ENCODE assay signal across 2 cellular contexts in the genomic region with DNA sequence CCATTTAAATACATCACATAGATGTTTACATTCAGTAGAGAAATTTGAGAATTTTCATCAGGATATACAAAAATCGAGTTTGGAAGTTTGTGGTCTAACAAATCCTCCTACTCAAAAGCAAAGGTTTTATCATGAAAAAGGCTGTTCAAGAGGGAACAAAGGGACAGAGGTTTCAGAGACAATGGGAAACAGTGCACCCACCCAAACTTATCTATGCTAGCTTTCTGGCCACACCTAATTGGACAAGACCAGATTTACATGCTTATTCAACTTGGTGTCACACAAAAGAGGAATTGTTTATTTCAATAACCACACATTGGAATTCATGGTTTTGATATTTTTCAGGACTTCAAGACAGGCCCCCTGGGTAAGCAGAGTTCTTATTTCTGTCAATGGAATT.
TF ChIP-seq lines count a peak whose summit lies in the region.

No MANE protein-coding gene starts in this region.

TF ChIP-seq in H1, 55 proteins besides CTCF, POLR2A, EP300 and RAD21 (continued from another document):
- TF ChIP-seq, protein P1, sequence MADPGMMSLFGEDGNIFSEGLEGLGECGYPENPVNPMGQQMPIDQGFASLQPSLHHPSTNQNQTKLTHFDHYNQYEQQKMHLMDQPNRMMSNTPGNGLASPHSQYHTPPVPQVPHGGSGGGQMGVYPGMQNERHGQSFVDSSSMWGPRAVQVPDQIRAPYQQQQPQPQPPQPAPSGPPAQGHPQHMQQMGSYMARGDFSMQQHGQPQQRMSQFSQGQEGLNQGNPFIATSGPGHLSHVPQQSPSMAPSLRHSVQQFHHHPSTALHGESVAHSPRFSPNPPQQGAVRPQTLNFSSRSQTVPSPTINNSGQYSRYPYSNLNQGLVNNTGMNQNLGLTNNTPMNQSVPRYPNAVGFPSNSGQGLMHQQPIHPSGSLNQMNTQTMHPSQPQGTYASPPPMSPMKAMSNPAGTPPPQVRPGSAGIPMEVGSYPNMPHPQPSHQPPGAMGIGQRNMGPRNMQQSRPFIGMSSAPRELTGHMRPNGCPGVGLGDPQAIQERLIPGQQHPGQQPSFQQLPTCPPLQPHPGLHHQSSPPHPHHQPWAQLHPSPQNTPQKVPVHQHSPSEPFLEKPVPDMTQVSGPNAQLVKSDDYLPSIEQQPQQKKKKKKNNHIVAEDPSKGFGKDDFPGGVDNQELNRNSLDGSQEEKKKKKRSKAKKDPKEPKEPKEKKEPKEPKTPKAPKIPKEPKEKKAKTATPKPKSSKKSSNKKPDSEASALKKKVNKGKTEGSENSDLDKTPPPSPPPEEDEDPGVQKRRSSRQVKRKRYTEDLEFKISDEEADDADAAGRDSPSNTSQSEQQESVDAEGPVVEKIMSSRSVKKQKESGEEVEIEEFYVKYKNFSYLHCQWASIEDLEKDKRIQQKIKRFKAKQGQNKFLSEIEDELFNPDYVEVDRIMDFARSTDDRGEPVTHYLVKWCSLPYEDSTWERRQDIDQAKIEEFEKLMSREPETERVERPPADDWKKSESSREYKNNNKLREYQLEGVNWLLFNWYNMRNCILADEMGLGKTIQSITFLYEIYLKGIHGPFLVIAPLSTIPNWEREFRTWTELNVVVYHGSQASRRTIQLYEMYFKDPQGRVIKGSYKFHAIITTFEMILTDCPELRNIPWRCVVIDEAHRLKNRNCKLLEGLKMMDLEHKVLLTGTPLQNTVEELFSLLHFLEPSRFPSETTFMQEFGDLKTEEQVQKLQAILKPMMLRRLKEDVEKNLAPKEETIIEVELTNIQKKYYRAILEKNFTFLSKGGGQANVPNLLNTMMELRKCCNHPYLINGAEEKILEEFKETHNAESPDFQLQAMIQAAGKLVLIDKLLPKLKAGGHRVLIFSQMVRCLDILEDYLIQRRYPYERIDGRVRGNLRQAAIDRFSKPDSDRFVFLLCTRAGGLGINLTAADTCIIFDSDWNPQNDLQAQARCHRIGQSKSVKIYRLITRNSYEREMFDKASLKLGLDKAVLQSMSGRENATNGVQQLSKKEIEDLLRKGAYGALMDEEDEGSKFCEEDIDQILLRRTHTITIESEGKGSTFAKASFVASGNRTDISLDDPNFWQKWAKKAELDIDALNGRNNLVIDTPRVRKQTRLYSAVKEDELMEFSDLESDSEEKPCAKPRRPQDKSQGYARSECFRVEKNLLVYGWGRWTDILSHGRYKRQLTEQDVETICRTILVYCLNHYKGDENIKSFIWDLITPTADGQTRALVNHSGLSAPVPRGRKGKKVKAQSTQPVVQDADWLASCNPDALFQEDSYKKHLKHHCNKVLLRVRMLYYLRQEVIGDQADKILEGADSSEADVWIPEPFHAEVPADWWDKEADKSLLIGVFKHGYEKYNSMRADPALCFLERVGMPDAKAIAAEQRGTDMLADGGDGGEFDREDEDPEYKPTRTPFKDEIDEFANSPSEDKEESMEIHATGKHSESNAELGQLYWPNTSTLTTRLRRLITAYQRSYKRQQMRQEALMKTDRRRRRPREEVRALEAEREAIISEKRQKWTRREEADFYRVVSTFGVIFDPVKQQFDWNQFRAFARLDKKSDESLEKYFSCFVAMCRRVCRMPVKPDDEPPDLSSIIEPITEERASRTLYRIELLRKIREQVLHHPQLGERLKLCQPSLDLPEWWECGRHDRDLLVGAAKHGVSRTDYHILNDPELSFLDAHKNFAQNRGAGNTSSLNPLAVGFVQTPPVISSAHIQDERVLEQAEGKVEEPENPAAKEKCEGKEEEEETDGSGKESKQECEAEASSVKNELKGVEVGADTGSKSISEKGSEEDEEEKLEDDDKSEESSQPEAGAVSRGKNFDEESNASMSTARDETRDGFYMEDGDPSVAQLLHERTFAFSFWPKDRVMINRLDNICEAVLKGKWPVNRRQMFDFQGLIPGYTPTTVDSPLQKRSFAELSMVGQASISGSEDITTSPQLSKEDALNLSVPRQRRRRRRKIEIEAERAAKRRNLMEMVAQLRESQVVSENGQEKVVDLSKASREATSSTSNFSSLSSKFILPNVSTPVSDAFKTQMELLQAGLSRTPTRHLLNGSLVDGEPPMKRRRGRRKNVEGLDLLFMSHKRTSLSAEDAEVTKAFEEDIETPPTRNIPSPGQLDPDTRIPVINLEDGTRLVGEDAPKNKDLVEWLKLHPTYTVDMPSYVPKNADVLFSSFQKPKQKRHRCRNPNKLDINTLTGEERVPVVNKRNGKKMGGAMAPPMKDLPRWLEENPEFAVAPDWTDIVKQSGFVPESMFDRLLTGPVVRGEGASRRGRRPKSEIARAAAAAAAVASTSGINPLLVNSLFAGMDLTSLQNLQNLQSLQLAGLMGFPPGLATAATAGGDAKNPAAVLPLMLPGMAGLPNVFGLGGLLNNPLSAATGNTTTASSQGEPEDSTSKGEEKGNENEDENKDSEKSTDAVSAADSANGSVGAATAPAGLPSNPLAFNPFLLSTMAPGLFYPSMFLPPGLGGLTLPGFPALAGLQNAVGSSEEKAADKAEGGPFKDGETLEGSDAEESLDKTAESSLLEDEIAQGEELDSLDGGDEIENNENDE (IDR thresholded peaks at IDR 0.05; ENCODE audit: insufficient replicate concordance, low read length): no peak
- TF ChIP-seq KDM4A (IDR thresholded peaks at IDR 0.05; ENCODE audit: low read depth, low read length, severe bottlenecking) (no peak), EZH2 (IDR thresholded peaks at IDR 0.05; ENCODE audit: low read depth, low read length, severe bottlenecking) (no peak), RXRA (IDR thresholded peaks at IDR 0.05; ENCODE audit: insufficient read depth, low read depth, low read length) (no peak), TEAD4 (IDR thresholded peaks at IDR 0.05; ENCODE audit: low read depth, low read length) (no peak), BACH1 (IDR thresholded peaks at IDR 0.05; ENCODE audit: low read length) (no peak), SIX5 (IDR thresholded peaks at IDR 0.05; ENCODE audit: low read depth, low read length) (no peak), SP1 (IDR thresholded peaks at IDR 0.05; ENCODE audit: low read depth, low read length) (no peak), CHD2 (IDR thresholded peaks at IDR 0.05; ENCODE audit: low read length) (no peak), KDM1A (IDR thresholded peaks at IDR 0.05; ENCODE audit: borderline replicate concordance, low read length) (no peak), GABPA (IDR thresholded peaks at IDR 0.05; ENCODE audit: borderline replicate concordance, insufficient read depth, low read length) (no peak), KDM5A (IDR thresholded peaks at IDR 0.05; ENCODE audit: low read length) (no peak), TBP (IDR thresholded peaks at IDR 0.05; ENCODE audit: low read depth, low read length) (no peak), CEBPB (IDR thresholded peaks at IDR 0.05; ENCODE audit: low read depth, low read length) (no peak), RNF2 (IDR thresholded peaks at IDR 0.05; ENCODE audit: borderline replicate concordance, low read depth, low read length, missing control alignments, poor library complexity, severe bottlenecking) (no peak), EGR1 (IDR thresholded peaks at IDR 0.05; ENCODE audit: borderline replicate concordance, low read depth, low read length) (no peak), SRF (IDR thresholded peaks at IDR 0.05; ENCODE audit: low read depth, low read length) (no peak)
- TF ChIP-seq, protein P2, sequence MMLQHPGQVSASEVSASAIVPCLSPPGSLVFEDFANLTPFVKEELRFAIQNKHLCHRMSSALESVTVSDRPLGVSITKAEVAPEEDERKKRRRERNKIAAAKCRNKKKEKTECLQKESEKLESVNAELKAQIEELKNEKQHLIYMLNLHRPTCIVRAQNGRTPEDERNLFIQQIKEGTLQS (IDR thresholded peaks at IDR 0.05; ENCODE audit: insufficient read depth, low read depth, low read length): no peak

TF ChIP-seq in HEK293T, 16 proteins besides CTCF, POLR2A, EP300 and RAD21 (continued from another document):
- TF ChIP-seq, protein P3, sequence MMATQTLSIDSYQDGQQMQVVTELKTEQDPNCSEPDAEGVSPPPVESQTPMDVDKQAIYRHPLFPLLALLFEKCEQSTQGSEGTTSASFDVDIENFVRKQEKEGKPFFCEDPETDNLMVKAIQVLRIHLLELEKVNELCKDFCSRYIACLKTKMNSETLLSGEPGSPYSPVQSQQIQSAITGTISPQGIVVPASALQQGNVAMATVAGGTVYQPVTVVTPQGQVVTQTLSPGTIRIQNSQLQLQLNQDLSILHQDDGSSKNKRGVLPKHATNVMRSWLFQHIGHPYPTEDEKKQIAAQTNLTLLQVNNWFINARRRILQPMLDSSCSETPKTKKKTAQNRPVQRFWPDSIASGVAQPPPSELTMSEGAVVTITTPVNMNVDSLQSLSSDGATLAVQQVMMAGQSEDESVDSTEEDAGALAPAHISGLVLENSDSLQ (IDR thresholded peaks at IDR 0.05): no peak
- TF ChIP-seq L3MBTL2 (conservative IDR thresholded peaks at IDR 0.05): no peak
- no peak for TF ChIP-seq SP1 (IDR thresholded peaks at IDR 0.05)
- TF ChIP-seq FOXA1 (IDR thresholded peaks at IDR 0.05): no peak
- TF ChIP-seq FOXM1 (IDR thresholded peaks at IDR 0.05; ENCODE audit: borderline replicate concordance): no peak
- no peak for TF ChIP-seq ELF4 (IDR thresholded peaks at IDR 0.05)
- no peak for TF ChIP-seq FOXK2 (IDR thresholded peaks at IDR 0.05)
- no peak for TF ChIP-seq BHLHE40 (IDR thresholded peaks at IDR 0.05; ENCODE audit: borderline replicate concordance)
- TF ChIP-seq NFRKB (IDR thresholded peaks at IDR 0.05): no peak
- no peak for TF ChIP-seq LEF1 (IDR thresholded peaks at IDR 0.05; ENCODE audit: borderline replicate concordance)
